In genomic region chr7:32871624-32872371, GRCh38 we compare ENCODE assay signal across 11 cellular contexts.
A peak's percentile ranks its signal among the peaks of the same experiment; 100 is the strongest.
DNase-seq lines count a peak whose midpoint lies in the region; ATAC-seq and FAIRE-seq lines count a peak whose summit lies in the region.
"Had no signal": no experiment of that assay in that cellular context is flagged by ENCODE, and none has a peak within 500 bp of the region (broad histone marks: within the 10 kb centered on the region; RNA-seq: fewer than 3 reads in every experiment).

No MANE protein-coding gene starts in this region.

- no peaks in the 10 kb centered on the region for H3K9me3 Mint-ChIP-seq in memory B cell
- H3K9me3 Mint-ChIP-seq: CD4-positive, alpha-beta T cell; mesothelial cell of epicardium had no signal

- no peak for FAIRE-seq in urothelium cell line (lab: Jason Lieb, UNC)

- peak overlapping the region; percentile 45 for H3K27ac Mint-ChIP-seq in memory B cell
- H3K27ac Mint-ChIP-seq: CD4-positive, alpha-beta T cell; mesothelial cell of epicardium had no signal

- no peak overlapping the region for H3K4me3 Mint-ChIP-seq in memory B cell
- H3K4me3 Mint-ChIP-seq: CD4-positive, alpha-beta T cell; mesothelial cell of epicardium had no signal

- ATAC-seq in GM19351 (IDR thresholded peaks at IDR 0.05; ENCODE audit: unreplicated experiment) (peak; percentile 96), GM21825 (IDR thresholded peaks at IDR 0.05; ENCODE audit: unreplicated experiment) (peak; percentile 62), HG03442 (IDR thresholded peaks at IDR 0.05; ENCODE audit: unreplicated experiment) (peak; percentile 83), memory B cell (ENCODE audit: low read depth) (no peak)

- peaks cover 13% of the 10 kb centered on the region for H3K4me1 Mint-ChIP-seq in memory B cell

- H3K36me3 Mint-ChIP-seq in memory B cell, result peaks cover 26% of the 10 kb centered on the region

- no peak for DNase-seq in memory B cell (ENCODE audit: low spot score in 2 of 2)
- no peak for DNase-seq in urothelium cell line (ENCODE audit: low spot score)
- DNase-seq in activated gamma-delta T cell (lab: John Stamatoyannopoulos, UW), result no peak
- no peak for DNase-seq in HK-2 (ENCODE audit: unreplicated experiment)
- DNase-seq: activated CD4-positive, alpha-beta T cell treated with anti-CD3 and anti-CD28 coated beads, Interleukin-2, amount 50 U/mL, for 48 hours; CD4-positive, alpha-beta T cell; NCI-H1417 treated with DMSO at 0.1 percent for 48 hours had no signal

- H3K27me3 Mint-ChIP-seq in memory B cell, result no peaks in the 10 kb centered on the region
- H3K27me3 Mint-ChIP-seq: CD4-positive, alpha-beta T cell had no signal
